ENCODE assay signal across 10 cellular contexts in genomic region chr9:1018121-1018520, GRCh38. TPM values are rescaled to one million over a fixed set of nuclear protein-coding genes. Genes with fewer than 3 reads are reported as not detected.
DNase-seq lines count a peak whose midpoint lies in the region; ATAC-seq and TF ChIP-seq lines count a peak whose summit lies in the region.
"Had no signal": no experiment of that assay in that cellular context is flagged by ENCODE, and none has a peak within 500 bp of the region (broad histone marks: within the 10 kb centered on the region; RNA-seq: fewer than 3 reads in every experiment).

No MANE protein-coding gene starts in this region.

- H2BK15ac ChIP-seq in mesendoderm (replicated peaks; ENCODE audit: low read depth): no peak overlapping the region

- H2AK5ac ChIP-seq in mesendoderm (ENCODE audit: low read length): no peak overlapping the region

- H3K23ac ChIP-seq in mesendoderm (ENCODE audit: low read length): no peak overlapping the region

- no peak overlapping the region for H3K4me2 ChIP-seq in mesendoderm (ENCODE audit: low read length)

- H3K27ac ChIP-seq in mesendoderm (ENCODE audit: low read depth, low read length): no peak overlapping the region
- no peak overlapping the region for H3K27ac ChIP-seq in Peyer's patch
- H3K27ac ChIP-seq: SJSA1 had no signal

- no peaks in the 10 kb centered on the region for H3K36me3 Mint-ChIP-seq in activated CD4-positive, alpha-beta T cell treated with anti-CD3 and anti-CD28 coated beads, Interleukin-2, amount 10 ng/mL, durations not matched to agents 24 days and 14 days (ENCODE audit: low read depth)
- H3K36me3 Mint-ChIP-seq in stimulated activated effector memory CD8-positive, alpha-beta T cell treated with anti-CD3 and anti-CD28 coated beads, Interleukin-12 subunit alpha, Interleukin-12 subunit beta, amount 100 ng/mL, for 72 hours: no peaks in the 10 kb centered on the region

- peaks cover 0 to 9% (median 0%) of the 10 kb centered on the region in 4 donors for H3K9me3 ChIP-seq in Peyer's patch
- H3K9me3 ChIP-seq: SJSA1 had no signal

- H2BK5ac ChIP-seq in mesendoderm (ENCODE audit: low read length): no peak overlapping the region

- WGBS in mesendoderm (ENCODE audit: extremely low coverage, insufficient coverage, low lambda C conversion rate): no CpG with 5 or more reads among the region's 10 CpGs

- H3K27me3 ChIP-seq in mesendoderm (ENCODE audit: insufficient read depth, low read length, poor library complexity): no peaks in the 10 kb centered on the region
- H3K27me3 ChIP-seq in Peyer's patch: no peaks in the 10 kb centered on the region
- H3K27me3 ChIP-seq: SJSA1 had no signal

- peak in 3 of 6 experiments; percentile 17 to 28 (median 22) for TF ChIP-seq CTCF in Peyer's patch (IDR thresholded peaks at IDR 0.05)

- intact Hi-C loops in activated CD4-positive, alpha-beta T cell treated with anti-CD3 and anti-CD28 coated beads, Interleukin-2, amount 10 ng/mL, durations not matched to agents 24 days and 14 days (cut with micrococcal nuclease): no loop called here

- H3K56ac ChIP-seq in mesendoderm (ENCODE audit: low read length): no peak overlapping the region

- no peak overlapping the region for H2BK120ac ChIP-seq in mesendoderm (ENCODE audit: low read depth, low read length)

- H3K27me3 Mint-ChIP-seq in activated CD4-positive, alpha-beta T cell treated with anti-CD3 and anti-CD28 coated beads, Interleukin-2, amount 10 ng/mL, durations not matched to agents 24 days and 14 days: peaks cover 8% of the 10 kb centered on the region

- no peak overlapping the region for H4K5ac ChIP-seq in mesendoderm (ENCODE audit: low read length)

- ATAC-seq in GM21529 (IDR thresholded peaks at IDR 0.05; ENCODE audit: unreplicated experiment) (no peak), GM18519 (IDR thresholded peaks at IDR 0.05; ENCODE audit: low FRiP score, unreplicated experiment) (no peak)
- no peak for ATAC-seq in stimulated activated effector memory CD8-positive, alpha-beta T cell treated with anti-CD3 and anti-CD28 coated beads, Interleukin-12 subunit alpha, Interleukin-12 subunit beta, amount 100 ng/mL, for 72 hours

- no peak overlapping the region for H3K4ac ChIP-seq in mesendoderm (ENCODE audit: low read depth, low read length)

- no peak overlapping the region for H4K8ac ChIP-seq in mesendoderm (ENCODE audit: low read depth, low read length)

- no peaks in the 10 kb centered on the region for H3K79me1 ChIP-seq in mesendoderm (ENCODE audit: low read length)

- no peak overlapping the region for H3K18ac ChIP-seq in mesendoderm (ENCODE audit: low read length)

- H3K4me3 ChIP-seq in mesendoderm (ENCODE audit: low read length) (no peak overlapping the region), Peyer's patch (no peak overlapping the region)
- H3K4me3 ChIP-seq: SJSA1 had no signal

- no peaks in the 10 kb centered on the region for H3K79me2 ChIP-seq in mesendoderm (ENCODE audit: control insufficient read depth, insufficient read depth, low read length)

- H3K9ac ChIP-seq in mesendoderm (ENCODE audit: low read length): no peak overlapping the region

- no peaks in the 10 kb centered on the region for H3K4me1 Mint-ChIP-seq in activated CD4-positive, alpha-beta T cell treated with anti-CD3 and anti-CD28 coated beads, Interleukin-2, amount 10 ng/mL, durations not matched to agents 24 days and 14 days
- no peaks in the 10 kb centered on the region for H3K4me1 Mint-ChIP-seq in stimulated activated effector memory CD8-positive, alpha-beta T cell treated with anti-CD3 and anti-CD28 coated beads, Interleukin-12 subunit alpha, Interleukin-12 subunit beta, amount 100 ng/mL, for 72 hours

- no peak overlapping the region for H3K27ac Mint-ChIP-seq in activated CD4-positive, alpha-beta T cell treated with anti-CD3 and anti-CD28 coated beads, Interleukin-2, amount 10 ng/mL, durations not matched to agents 24 days and 14 days
- no peak overlapping the region for H3K27ac Mint-ChIP-seq in stimulated activated effector memory CD8-positive, alpha-beta T cell treated with anti-CD3 and anti-CD28 coated beads, Interleukin-12 subunit alpha, Interleukin-12 subunit beta, amount 100 ng/mL, for 72 hours

- no peaks in the 10 kb centered on the region for H3K9me3 Mint-ChIP-seq in activated CD4-positive, alpha-beta T cell treated with anti-CD3 and anti-CD28 coated beads, Interleukin-2, amount 10 ng/mL, durations not matched to agents 24 days and 14 days
- H3K9me3 Mint-ChIP-seq in stimulated activated effector memory CD8-positive, alpha-beta T cell treated with anti-CD3 and anti-CD28 coated beads, Interleukin-12 subunit alpha, Interleukin-12 subunit beta, amount 100 ng/mL, for 72 hours: no peaks in the 10 kb centered on the region

- H3K4me1 ChIP-seq in mesendoderm (ENCODE audit: control insufficient read depth, low read depth, low read length) (no peaks in the 10 kb centered on the region), Peyer's patch (no peaks in the 10 kb centered on the region)
- H3K4me1 ChIP-seq: SJSA1 had no signal

- DNase-seq in EH (ENCODE audit: low read depth): peak; percentile 4
- DNase-seq in HuH-7 (ENCODE audit: low spot score): peak; percentile 28
- DNase-seq in activated CD4-positive, alpha-beta T cell treated with anti-CD3 and anti-CD28 coated beads, Interleukin-2, amount 10 ng/mL, durations not matched to agents 24 days and 14 days: peak; percentile 62
- DNase-seq in mesendoderm: peak; percentile 75
- no peak for DNase-seq in stimulated activated effector memory CD8-positive, alpha-beta T cell treated with anti-CD3 and anti-CD28 coated beads, Interleukin-12 subunit alpha, Interleukin-12 subunit beta, amount 100 ng/mL, for 72 hours (ENCODE audit: low spot score in 2 of 2)
- DNase-seq in Peyer's patch: no peak

- H3K4me3 Mint-ChIP-seq in activated CD4-positive, alpha-beta T cell treated with anti-CD3 and anti-CD28 coated beads, Interleukin-2, amount 10 ng/mL, durations not matched to agents 24 days and 14 days: no peak overlapping the region
- H3K4me3 Mint-ChIP-seq in stimulated activated effector memory CD8-positive, alpha-beta T cell treated with anti-CD3 and anti-CD28 coated beads, Interleukin-12 subunit alpha, Interleukin-12 subunit beta, amount 100 ng/mL, for 72 hours: no peak overlapping the region

- TF ChIP-seq POLR2A in Peyer's patch (IDR thresholded peaks at IDR 0.05): no peak

- H3K36me3 ChIP-seq in mesendoderm (ENCODE audit: control insufficient read depth, insufficient read depth, low read length) (no peaks in the 10 kb centered on the region), Peyer's patch (no peaks in the 10 kb centered on the region)
- H3K36me3 ChIP-seq: SJSA1 had no signal

RNA-seq across cellular contexts. Expression of gene DMRT2, which starts 32.0 kb away (rescaled TPM):
- 0.21 and 0.26 TPM in 2 replicates for total RNA-seq in activated CD4-positive, alpha-beta T cell treated with anti-CD3 and anti-CD28 coated beads, Interleukin-2, amount 10 ng/mL, durations not matched to agents 24 days and 14 days
- 0.24 TPM for polyA plus RNA-seq in mesendoderm (2013, experiment 1 of 2)
- polyA plus RNA-seq in mesendoderm (2013, experiment 2 of 2): 0.22 TPM
- total RNA-seq in Peyer's patch: not detected
- total RNA-seq: SJSA1 had no signal

RNA-seq across cellular contexts. Expression of gene DMRT3, which starts 41.7 kb away (rescaled TPM):
- not detected in 2 replicates for total RNA-seq in activated CD4-positive, alpha-beta T cell treated with anti-CD3 and anti-CD28 coated beads, Interleukin-2, amount 10 ng/mL, durations not matched to agents 24 days and 14 days
- polyA plus RNA-seq in mesendoderm (2013, experiment 1 of 2): 0.10 TPM
- polyA plus RNA-seq in mesendoderm (2013, experiment 2 of 2): 0.07 TPM
- not detected for total RNA-seq in Peyer's patch
- total RNA-seq: posterior vena cava, SJSA1 had no signal

Comparison
In these comparisons a context has a peak if more than half of its experiments do, and no peak if none do; other contexts are left out.
1. DNase-seq: peak in EH (single experiment), HuH-7 (single experiment), activated CD4-positive, alpha-beta T cell treated with anti-CD3 and anti-CD28 coated beads, Interleukin-2, amount 10 ng/mL, durations not matched to agents 24 days and 14 days (single experiment) and mesendoderm (single experiment); none in stimulated activated effector memory CD8-positive, alpha-beta T cell treated with anti-CD3 and anti-CD28 coated beads, Interleukin-12 subunit alpha, Interleukin-12 subunit beta, amount 100 ng/mL, for 72 hours (0 of 2) and Peyer's patch (0 of 3).